ENCODE assay signal across 8 cellular contexts in genomic region chr2:133568172-133568571, GRCh38. TPM values are rescaled to one million over a fixed set of nuclear protein-coding genes. Genes with fewer than 3 reads are reported as not detected.
DNase-seq lines count a peak whose midpoint lies in the region; ATAC-seq and TF ChIP-seq lines count a peak whose summit lies in the region.

Gene NCKAP5, minus strand, starts transcription at chr2:133568463. Its CDS starts 50,937 bp downstream, at chr2:133517526.

- POLR2A ChIA-PET in RWPE1 (lab: Yijun Ruan, JAX; ENCODE audit: low non-redundant PET), result no interaction called here

- H2BK15ac ChIP-seq in neuronal stem cell (ENCODE audit: low read length), result no peak within 1 kb of the TSS

- no peaks in the 10 kb centered on the region for H3K27me3 ChIP-seq in neuronal stem cell (ENCODE audit: control insufficient read depth in 3 of 3, insufficient read depth in 3 of 3, low read depth in 1 of 3, low read length in 3 of 3)
- peaks cover 0 to 18% (median 0%) of the 10 kb centered on the region in 7 donors for H3K27me3 ChIP-seq in spleen (replicated peaks in 1 of 7)

- H2AK5ac ChIP-seq in neuronal stem cell (ENCODE audit: low read depth, low read length), result no peak within 1 kb of the TSS

- no peak within 1 kb of the TSS for H3K14ac ChIP-seq in neuronal stem cell (ENCODE audit: low read length)

- TF ChIP-seq CTCF in AG10803 (conservative IDR thresholded peaks at IDR 0.05; ENCODE audit: low read length), result peak; percentile 32
- no peak for TF ChIP-seq CTCF in RWPE1 (conservative IDR thresholded peaks at IDR 0.05; ENCODE audit: low read depth)
- no peak for TF ChIP-seq CTCF in spleen (IDR thresholded peaks at IDR 0.05 in 8 of 11, conservative IDR thresholded peaks at IDR 0.05 in 3 of 11)

- H3K4me3 ChIP-seq in AG10803 (ENCODE audit: low read length) (peak within 1 kb of the TSS; percentile 49), neuronal stem cell (ENCODE audit: low read length in 2 of 2) (peak within 1 kb of the TSS in 1 of 2 donors; percentile 63), spleen (peak within 1 kb of the TSS in 2 of 8 donors; percentile 17 to 33)

- no peak within 1 kb of the TSS for H3K4ac ChIP-seq in neuronal stem cell (ENCODE audit: low read length)

- H2BK12ac ChIP-seq in neuronal stem cell (ENCODE audit: low read length), result no peak within 1 kb of the TSS

- no peak within 1 kb of the TSS for H3K23ac ChIP-seq in neuronal stem cell (ENCODE audit: low read depth, low read length, poor library complexity)

- CTCF ChIA-PET in RWPE1 (lab: Yijun Ruan, JAX), result interaction anchor here (0.6 kb wide), 1 partner anchor 271 kb away, joined by 3 read pairs; no protein-coding TSS in a partner anchor

- TF ChIP-seq POLR2A in spleen (IDR thresholded peaks at IDR 0.05), result no peak

- H3K36me3 ChIP-seq in neuronal stem cell (replicated peaks in 1 of 2; ENCODE audit: control insufficient read depth in 2 of 2, insufficient read depth in 2 of 2, low read length in 2 of 2) (peaks cover 0 to 50% of the 10 kb centered on the region in 2 donors), spleen (no peaks in the 10 kb centered on the region)

- intact Hi-C loops in head of caudate nucleus (cut with DNase I), result loop anchor here (10.0 kb wide), 2 partner anchors 217 to 1023 kb away; no protein-coding TSS in a partner anchor
- intact Hi-C loops in spleen (cut with DNase I; ENCODE audit: low total_unique reads), result no loop called here

- peak within 1 kb of the TSS; percentile 58 for H3K27ac ChIP-seq in RWPE1
- H3K27ac ChIP-seq in neuronal stem cell (replicated peaks; ENCODE audit: low read length), result peak within 1 kb of the TSS; percentile 16
- H3K27ac ChIP-seq in spleen, result no peak within 1 kb of the TSS

- H4K8ac ChIP-seq in neuronal stem cell (ENCODE audit: low read depth, low read length), result no peak within 1 kb of the TSS

- no peak within 1 kb of the TSS for H2BK120ac ChIP-seq in neuronal stem cell (ENCODE audit: low read depth, low read length)

- no peak within 1 kb of the TSS for H3K9ac ChIP-seq in neuronal stem cell (ENCODE audit: low read depth, low read length, poor library complexity)

- no peak within 1 kb of the TSS for H2BK5ac ChIP-seq in neuronal stem cell (ENCODE audit: low read length)

- no CpG with 5 or more reads among the region's 12 CpGs for WGBS in neuronal stem cell (ENCODE audit: extremely low coverage in 2 of 2, insufficient read length in 2 of 2, insufficient replicate concordance in 1 of 2), 2 donors
- 5 to 12% (median 7%) methylated on average over 12 of the region's 12 CpGs for WGBS in spleen, 5 donors

- peak within 1 kb of the TSS; percentile 31 for H3K4me2 ChIP-seq in neuronal stem cell (ENCODE audit: insufficient read depth, low read length, poor library complexity, severe bottlenecking)

- DNase-seq in AG10803 (ENCODE audit: low read depth), result peak; percentile 37
- DNase-seq in RWPE1 (ENCODE audit: low spot score), result no peak
- peak; percentile 12 to 83 (median 57) for DNase-seq in head of caudate nucleus
- DNase-seq in neuronal stem cell (ENCODE audit: low spot score), result peak; percentile 38
- DNase-seq in RKO (ENCODE audit: low spot score), result no peak
- no peak for DNase-seq in spleen
- no peak for DNase-seq in NCI-H1436 treated with DMSO at 0.1 percent for 48 hours (lab: John Stamatoyannopoulos, UW)

- no peak for ATAC-seq in HG03045 (IDR thresholded peaks at IDR 0.05; ENCODE audit: unreplicated experiment)

- H3K9me3 ChIP-seq in neuronal stem cell (replicated peaks in 1 of 2; ENCODE audit: control insufficient read depth in 2 of 2, insufficient read depth in 1 of 2, low read depth in 1 of 2, low read length in 2 of 2), result peaks cover 2 to 18% of the 10 kb centered on the region in 2 donors
- H3K9me3 ChIP-seq in spleen, result no peaks in the 10 kb centered on the region

- H4K91ac ChIP-seq in neuronal stem cell (ENCODE audit: low read depth, low read length, poor library complexity), result no peak within 1 kb of the TSS

- no peaks in the 10 kb centered on the region for H3K79me1 ChIP-seq in neuronal stem cell (ENCODE audit: low read depth, low read length)

- peaks cover 10 to 35% of the 10 kb centered on the region in 2 donors for H3K4me1 ChIP-seq in neuronal stem cell (ENCODE audit: control insufficient read depth in 2 of 2, insufficient read depth in 1 of 2, low read depth in 1 of 2, low read length in 2 of 2)
- H3K4me1 ChIP-seq in spleen, result no peaks in the 10 kb centered on the region

- H2AFZ ChIP-seq in neuronal stem cell (ENCODE audit: low read length), result no peak within 1 kb of the TSS

- H3K18ac ChIP-seq in neuronal stem cell (ENCODE audit: low read length), result no peak within 1 kb of the TSS

RNA-seq across cellular contexts. Expression of gene NCKAP5, which starts in this region (rescaled TPM):
- polyA plus RNA-seq in neuronal stem cell (2013, experiment 1 of 2), result 0.50 TPM
- polyA plus RNA-seq in neuronal stem cell (2013, experiment 2 of 2), result 0.53 TPM
- total RNA-seq in spleen, result 1 to 10 TPM; 2.6 to 6.0 (median 4.5) TPM
- under 1 TPM; 0.39 to 0.76 (median 0.74) TPM for polyA plus RNA-seq in spleen

Comparison
In these comparisons a context has a peak if more than half of its experiments do, and no peak if none do; other contexts are left out.
1. DNase-seq: peak in AG10803 (single experiment), head of caudate nucleus (42 of 42) and neuronal stem cell (single experiment); none in RWPE1 (single experiment), RKO (single experiment), spleen (single experiment) and NCI-H1436 treated with DMSO at 0.1 percent for 48 hours (single experiment).
2. H3K27ac ChIP-seq: peak in RWPE1 (single experiment) and neuronal stem cell (single experiment); none in spleen (0 of 8).